ENCODE assay signal across 21 cellular contexts in the genomic region with DNA sequence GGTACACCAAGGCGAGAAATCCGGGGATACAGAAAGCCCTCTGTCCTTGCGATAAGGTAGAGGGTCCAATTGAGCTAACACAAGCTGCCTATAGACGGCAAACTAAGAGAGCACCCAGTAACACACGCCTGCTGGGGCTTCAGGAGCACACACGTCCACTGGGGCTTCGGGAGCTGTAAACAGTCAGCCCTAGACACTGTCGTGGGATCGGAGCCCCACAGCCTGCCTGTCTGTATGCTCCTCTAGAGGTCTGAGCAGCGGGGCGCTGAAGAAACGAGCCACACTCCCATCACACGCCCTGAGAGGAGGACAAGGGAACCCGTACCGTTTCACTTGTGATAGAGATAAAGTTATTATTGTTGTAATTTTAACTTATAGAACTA. TPM values are rescaled to one million over a fixed set of nuclear protein-coding genes. Genes with fewer than 3 reads are reported as not detected.
DNase-seq lines count a peak whose midpoint lies in the region; ATAC-seq and TF ChIP-seq lines count a peak whose summit lies in the region.
"Had no signal": no experiment of that assay in that cellular context is flagged by ENCODE, and none has a peak within 500 bp of the region (broad histone marks: within the 10 kb centered on the region; RNA-seq: fewer than 3 reads in every experiment).

No MANE protein-coding gene starts in this region.

- no peak overlapping the region for H3K4me3 ChIP-seq in mucosa of rectum (ENCODE audit: low read length in 2 of 2)
- H3K4me3 ChIP-seq in tibial artery = no peak overlapping the region
- H3K4me3 ChIP-seq in SJCRH30 = no peak overlapping the region
- no peak overlapping the region for H3K4me3 ChIP-seq in CD8-positive, alpha-beta memory T cell (ENCODE audit: low read length)

- POLR2A ChIA-PET in CD8-positive, alpha-beta memory T cell (lab: Charles Lee) = no interaction called here

- no peaks in the 10 kb centered on the region for H3K27me3 ChIP-seq in mucosa of rectum (ENCODE audit: control insufficient read depth in 2 of 2, insufficient read depth in 2 of 2, low read length in 2 of 2)
- H3K27me3 ChIP-seq in tibial artery = no peaks in the 10 kb centered on the region
- no peaks in the 10 kb centered on the region for H3K27me3 ChIP-seq in SJCRH30
- H3K27me3 ChIP-seq in CD8-positive, alpha-beta memory T cell (ENCODE audit: insufficient read depth, low read length, poor library complexity, severe bottlenecking) = no peaks in the 10 kb centered on the region

- peaks cover 6% of the 10 kb centered on the region for H3K9me3 Mint-ChIP-seq in central memory CD8-positive, alpha-beta T cell
- peaks cover 0 to 4% of the 10 kb centered on the region in 2 donors for H3K9me3 Mint-ChIP-seq in stimulated activated naive B cell treated with anti-CD40 and anti-IgM and Interleukin-4, amounts not matched to agents 10 μg/mL and 1 μg/mL and 100 μg/mL, for 72 hours
- H3K9me3 Mint-ChIP-seq in CD8-positive, alpha-beta memory T cell = peaks cover 0 to 4% (median 2%) of the 10 kb centered on the region in 5 donors

- DNase-seq in NOMO-1 treated with DMSO at 0.1 percent for 48 hours (lab: John Stamatoyannopoulos, UW; ENCODE audit: unreplicated experiment) = peak; percentile 49
- no peak for DNase-seq in central memory CD8-positive, alpha-beta T cell (ENCODE audit: low spot score in 2 of 2)
- no peak for DNase-seq in tibial artery
- no peak for DNase-seq in foreskin melanocyte
- DNase-seq in stimulated activated naive B cell treated with anti-CD40 and anti-IgM and Interleukin-4, amounts not matched to agents 10 μg/mL and 1 μg/mL and 100 μg/mL, for 72 hours = no peak
- no peak for DNase-seq in SJCRH30
- DNase-seq in CD8-positive, alpha-beta memory T cell = no peak
- DNase-seq: activated naive CD4-positive, alpha-beta T cell treated with Interleukin-2 at 50 U/mL for 16 hours; NCI-H1436 treated with DMSO at 0.1 percent for 48 hours; T-helper 17 cell had no signal

- no peaks in the 10 kb centered on the region for H3K36me3 ChIP-seq in mucosa of rectum (ENCODE audit: control insufficient read depth in 2 of 2, insufficient read depth in 2 of 2, low read length in 2 of 2)
- H3K36me3 ChIP-seq in tibial artery = no peaks in the 10 kb centered on the region
- no peaks in the 10 kb centered on the region for H3K36me3 ChIP-seq in SJCRH30
- H3K36me3 ChIP-seq in CD8-positive, alpha-beta memory T cell (ENCODE audit: insufficient read depth, low read length) = no peaks in the 10 kb centered on the region

- no peaks in the 10 kb centered on the region for H3K9me3 ChIP-seq in mucosa of rectum (ENCODE audit: control insufficient read depth in 2 of 2, low read length in 2 of 2)
- H3K9me3 ChIP-seq in tibial artery = no peaks in the 10 kb centered on the region
- H3K9me3 ChIP-seq in SJCRH30 (replicated peaks) = no peaks in the 10 kb centered on the region
- H3K9me3 ChIP-seq in CD8-positive, alpha-beta memory T cell (ENCODE audit: low read length) = no peaks in the 10 kb centered on the region

- ATAC-seq in central memory CD8-positive, alpha-beta T cell (replicated peaks; ENCODE audit: extremely low read depth, poor library complexity, severe bottlenecking) = no peak
- no peak for ATAC-seq in stimulated activated naive B cell treated with anti-CD40 and anti-IgM and Interleukin-4, amounts not matched to agents 10 μg/mL and 1 μg/mL and 100 μg/mL, for 72 hours (replicated peaks)
- ATAC-seq: activated CD4-positive, CD25-positive, alpha-beta regulatory T cell treated with anti-CD3 and anti-CD28 coated beads, Interleukin-2, amount 50 U/mL, for 24 hours; Panc1; T-helper 17 cell had no signal

- H3K27ac ChIP-seq in mucosa of rectum (ENCODE audit: low read depth in 2 of 2, low read length in 2 of 2) = peak overlapping the region; percentile 38 to 55
- H3K27ac ChIP-seq in tibial artery = peak overlapping the region; percentile 69 to 80
- H3K27ac ChIP-seq in SJCRH30 = no peak overlapping the region
- H3K27ac ChIP-seq in CD8-positive, alpha-beta memory T cell (ENCODE audit: low read depth, low read length) = no peak overlapping the region
- H3K27ac ChIP-seq: HL-60 had no signal

- no peak overlapping the region for H3K27ac Mint-ChIP-seq in central memory CD8-positive, alpha-beta T cell (ENCODE audit: low read depth)
- no peak overlapping the region for H3K27ac Mint-ChIP-seq in stimulated activated naive B cell treated with anti-CD40 and anti-IgM and Interleukin-4, amounts not matched to agents 10 μg/mL and 1 μg/mL and 100 μg/mL, for 72 hours
- no peak overlapping the region for H3K27ac Mint-ChIP-seq in CD8-positive, alpha-beta memory T cell
- H3K27ac Mint-ChIP-seq: stimulated activated naive CD8-positive, alpha-beta T cell treated with anti-CD3 and anti-CD28 coated beads, Interleukin-15, Interleukin-2, amounts not matched to agents 100 ng/mL and 50 ng/mL, for 24 hours; T-helper 17 cell had no signal

- H3K4me1 ChIP-seq in mucosa of rectum (ENCODE audit: control insufficient read depth in 2 of 2, insufficient read depth in 2 of 2, low read length in 2 of 2) = peaks cover 0 to 2% of the 10 kb centered on the region in 2 donors
- H3K4me1 ChIP-seq in tibial artery = peaks cover 0 to 24% (median 13%) of the 10 kb centered on the region in 4 donors
- H3K4me1 ChIP-seq in SJCRH30 = no peaks in the 10 kb centered on the region
- H3K4me1 ChIP-seq in CD8-positive, alpha-beta memory T cell (ENCODE audit: insufficient read depth, low read length) = no peaks in the 10 kb centered on the region

- TF ChIP-seq CTCF in tibial artery (IDR thresholded peaks at IDR 0.05) = no peak

- intact Hi-C loops in tibial artery (cut with DNase I; ENCODE audit: low total_unique reads) = no loop called here

- H3K36me3 Mint-ChIP-seq in central memory CD8-positive, alpha-beta T cell (ENCODE audit: insufficient read depth) = peaks cover 2% of the 10 kb centered on the region
- no peaks in the 10 kb centered on the region for H3K36me3 Mint-ChIP-seq in stimulated activated naive B cell treated with anti-CD40 and anti-IgM and Interleukin-4, amounts not matched to agents 10 μg/mL and 1 μg/mL and 100 μg/mL, for 72 hours
- no peaks in the 10 kb centered on the region for H3K36me3 Mint-ChIP-seq in CD8-positive, alpha-beta memory T cell
- H3K36me3 Mint-ChIP-seq: CD14-positive monocyte had no signal

- no peaks in the 10 kb centered on the region for H3K27me3 Mint-ChIP-seq in central memory CD8-positive, alpha-beta T cell
- H3K27me3 Mint-ChIP-seq in stimulated activated naive B cell treated with anti-CD40 and anti-IgM and Interleukin-4, amounts not matched to agents 10 μg/mL and 1 μg/mL and 100 μg/mL, for 72 hours = no peaks in the 10 kb centered on the region
- H3K27me3 Mint-ChIP-seq in CD8-positive, alpha-beta memory T cell = no peaks in the 10 kb centered on the region
- H3K27me3 Mint-ChIP-seq: stimulated activated naive CD8-positive, alpha-beta T cell treated with anti-CD3 and anti-CD28 coated beads, Interleukin-15, Interleukin-2, amounts not matched to agents 100 ng/mL and 50 ng/mL, for 24 hours; T-helper 17 cell had no signal

- H3K4me1 Mint-ChIP-seq in central memory CD8-positive, alpha-beta T cell = no peaks in the 10 kb centered on the region
- H3K4me1 Mint-ChIP-seq in stimulated activated naive B cell treated with anti-CD40 and anti-IgM and Interleukin-4, amounts not matched to agents 10 μg/mL and 1 μg/mL and 100 μg/mL, for 72 hours = no peaks in the 10 kb centered on the region
- H3K4me1 Mint-ChIP-seq in CD8-positive, alpha-beta memory T cell = no peaks in the 10 kb centered on the region
- H3K4me1 Mint-ChIP-seq: T-helper 17 cell had no signal

- peak overlapping the region; percentile 7 for H3K4me3 Mint-ChIP-seq in central memory CD8-positive, alpha-beta T cell
- H3K4me3 Mint-ChIP-seq in stimulated activated naive B cell treated with anti-CD40 and anti-IgM and Interleukin-4, amounts not matched to agents 10 μg/mL and 1 μg/mL and 100 μg/mL, for 72 hours = no peak overlapping the region
- H3K4me3 Mint-ChIP-seq in CD8-positive, alpha-beta memory T cell = no peak overlapping the region
- H3K4me3 Mint-ChIP-seq: CD14-positive monocyte; stimulated activated naive CD8-positive, alpha-beta T cell treated with anti-CD3 and anti-CD28 coated beads, Interleukin-15, Interleukin-2, amounts not matched to agents 100 ng/mL and 50 ng/mL, for 24 hours; T-helper 17 cell had no signal

- CTCF ChIA-PET in CD8-positive, alpha-beta memory T cell (lab: Charles Lee) = no interaction called here

- no peak overlapping the region for H3K9ac ChIP-seq in mucosa of rectum (ENCODE audit: low read depth in 1 of 2, low read length in 2 of 2)

RNA-seq across cellular contexts. Expression of a gene that starts 0.5 kb away (rescaled TPM):
- 0.08 TPM in 1 of 2 replicates, not detected in the other for total RNA-seq in SJCRH30 (2014; rRNA removed; shearing (Covaris generic))
- total RNA-seq in CD8-positive, alpha-beta memory T cell = not detected
- polyA plus RNA-seq in CD8-positive, alpha-beta memory T cell = not detected
- total RNA-seq: bronchial epithelial cell, glomerular endothelial cell, LHCN-M2, mesenteric fat pad, omental fat pad, T-helper 17 cell had no signal
- polyA plus RNA-seq: CD14-positive monocyte had no signal

Comparison
In these comparisons a context has a peak if more than half of its experiments do, and no peak if none do; other contexts are left out.
1. H3K27ac ChIP-seq: peak in mucosa of rectum (2 of 2) and tibial artery (2 of 2); none in SJCRH30 (single experiment) and CD8-positive, alpha-beta memory T cell (single experiment).